17 cellular contexts compared by ENCODE assay signal in the genomic region with DNA sequence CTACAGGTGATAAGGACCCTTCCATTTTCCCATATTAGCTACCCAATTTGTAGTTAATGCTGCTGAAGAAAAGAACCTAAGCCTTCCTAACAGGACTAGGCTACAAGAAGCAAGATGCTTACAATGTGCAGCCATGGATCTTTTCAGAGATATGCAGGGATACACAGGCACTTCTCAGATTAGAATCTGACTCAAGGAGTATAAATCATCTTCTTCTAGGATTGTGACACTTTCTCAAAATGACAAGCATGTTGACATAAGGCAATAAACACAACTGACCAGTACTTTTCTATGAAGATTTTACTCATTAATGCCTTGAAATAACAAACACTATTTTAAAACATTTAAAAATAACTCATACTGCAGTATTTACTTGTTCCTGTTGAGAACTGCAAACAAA.
DNase-seq lines count a peak whose midpoint lies in the region; ATAC-seq and TF ChIP-seq lines count a peak whose summit lies in the region.
"Had no signal": no experiment of that assay in that cellular context is flagged by ENCODE, and none has a peak within 500 bp of the region (broad histone marks: within the 10 kb centered on the region; RNA-seq: fewer than 3 reads in every experiment).

No MANE protein-coding gene starts in this region.

- peaks cover 4% of the 10 kb centered on the region for H3F3A ChIP-seq in PC-3 (ENCODE audit: low read length, unreplicated experiment)

- CTCF ChIA-PET in PC-3 (lab: Charles Lee), result no interaction called here

- no peak overlapping the region for H3K4me3 ChIP-seq in PC-3 (ENCODE audit: low read length)
- H3K4me3 ChIP-seq in H7 (ENCODE audit: insufficient read depth, low read depth, low read length), result no peak overlapping the region
- H3K4me3 ChIP-seq: BLaER1 treated with 17β-estradiol and CSF1 and Interleukin-3, amounts not matched to agents 10 nM and 100 nM had no signal

- intact Hi-C loops in PC-3 (cut with micrococcal nuclease), result loop anchor here (10.0 kb wide), 1 partner anchor 82 kb away; no protein-coding TSS in a partner anchor

- H4K20me1 ChIP-seq in PC-3 (ENCODE audit: low read length), result no peaks in the 10 kb centered on the region
- H4K20me1 ChIP-seq: BLaER1 treated with 17β-estradiol and CSF1 and Interleukin-3, amounts not matched to agents 10 nM and 100 nM had no signal

- H3K9ac ChIP-seq in PC-3 (ENCODE audit: low read length), result no peak overlapping the region
- H3K9ac ChIP-seq: BLaER1 treated with 17β-estradiol and CSF1 and Interleukin-3, amounts not matched to agents 10 nM and 100 nM had no signal

- no peaks in the 10 kb centered on the region for H3K9me3 ChIP-seq in PC-3 (ENCODE audit: low read length)

- no peak overlapping the region for H3K4me2 ChIP-seq in PC-3 (ENCODE audit: low read length)
- H3K4me2 ChIP-seq: BLaER1 treated with 17β-estradiol and CSF1 and Interleukin-3, amounts not matched to agents 10 nM and 100 nM had no signal

- ATAC-seq in PC-3, result no peak
- ATAC-seq: CD8-positive, alpha-beta T cell; HepG2 had no signal

- POLR2A ChIA-PET in PC-3 (lab: Charles Lee; ENCODE audit: unreplicated experiment), result no interaction called here

- no peak for TF ChIP-seq CTCF in PC-3 (conservative IDR thresholded peaks at IDR 0.05; ENCODE audit: low read depth, low read length)

- H3K4me1 ChIP-seq in PC-3 (ENCODE audit: insufficient read depth, low read length), result peaks cover 12% of the 10 kb centered on the region

- no peaks in the 10 kb centered on the region for H3K27me3 ChIP-seq in PC-3 (ENCODE audit: low read length)
- H3K27me3 ChIP-seq in H7 (ENCODE audit: control insufficient read depth, insufficient read depth, low read length), result no peaks in the 10 kb centered on the region
- H3K27me3 ChIP-seq: BLaER1 treated with 17β-estradiol and CSF1 and Interleukin-3, amounts not matched to agents 10 nM and 100 nM had no signal

- H3K9me2 ChIP-seq in PC-3 (replicated peaks; ENCODE audit: low read length), result no peaks in the 10 kb centered on the region

- BruUV-seq in PC-3 (replicated peaks; lab: Mats Ljungman, UMichigan), result no TSS peak

- no peaks in the 10 kb centered on the region for H3K79me2 ChIP-seq in PC-3 (ENCODE audit: low read length)

- no peak overlapping the region for H3K27ac ChIP-seq in PC-3 (ENCODE audit: low read length)
- H3K27ac ChIP-seq: BLaER1 treated with 17β-estradiol and CSF1 and Interleukin-3, amounts not matched to agents 10 nM and 100 nM had no signal

- no peak overlapping the region for H2AFZ ChIP-seq in PC-3 (ENCODE audit: low read length)

- DNase-seq in EH (ENCODE audit: low read depth) (peak; percentile 71), PC-3 (peak; percentile 17), myocyte (ENCODE audit: low read depth) (peak; percentile 19), SW480 (ENCODE audit: low spot score) (no peak), iPS-NIHi11 (ENCODE audit: low spot score) (no peak), H7 (no peak), MV-4-11 (lab: John Stamatoyannopoulos, UW) (no peak)
- DNase-seq: 8988T; Calu3; CD8-positive, alpha-beta T cell; DMS 273 treated with DMSO at 0.1 percent for 48 hours; DMS53; DND-41; GOT3; H9 had no signal

- H3K36me3 ChIP-seq in PC-3 (ENCODE audit: low read depth, low read length) (no peaks in the 10 kb centered on the region), H7 (replicated peaks; ENCODE audit: control insufficient read depth, insufficient read depth, low read length) (no peaks in the 10 kb centered on the region)
- H3K36me3 ChIP-seq: BLaER1 treated with 17β-estradiol and CSF1 and Interleukin-3, amounts not matched to agents 10 nM and 100 nM had no signal

Comparison
In these comparisons a context has a peak if more than half of its experiments do, and no peak if none do; other contexts are left out.
1. DNase-seq: peak in EH (single experiment), PC-3 (single experiment) and myocyte (single experiment); none in SW480 (single experiment), iPS-NIHi11 (single experiment), H7 (single experiment) and MV-4-11 (single experiment).